Comparison of ENCODE assay signal across 9 cellular contexts in the genomic region with DNA sequence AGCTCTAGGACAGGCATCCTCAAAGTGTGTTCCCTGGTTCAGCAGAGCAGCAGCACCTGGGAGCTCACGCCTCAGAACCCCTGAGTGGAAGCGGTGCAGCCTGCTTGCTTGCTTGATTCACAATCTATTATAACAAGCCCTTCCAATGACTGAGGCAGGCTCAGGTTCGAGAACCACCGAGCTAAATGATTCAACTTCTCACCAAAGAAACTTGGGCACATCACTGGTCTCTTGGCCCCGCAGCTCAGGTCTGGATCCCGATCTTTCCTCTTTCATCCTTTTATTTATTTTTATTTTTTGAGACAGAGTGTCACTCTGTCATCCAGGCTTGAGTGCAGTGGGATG. TPM values are rescaled to one million over a fixed set of nuclear protein-coding genes. Genes with fewer than 3 reads are reported as not detected.
A peak's percentile ranks its signal among the peaks of the same experiment; 100 is the strongest.
DNase-seq lines count a peak whose midpoint lies in the region; ATAC-seq and TF ChIP-seq lines count a peak whose summit lies in the region.
"Had no signal": no experiment of that assay in that cellular context is flagged by ENCODE, and none has a peak within 500 bp of the region (broad histone marks: within the 10 kb centered on the region; RNA-seq: fewer than 3 reads in every experiment).

No MANE protein-coding gene starts in this region.

- in situ Hi-C loops in GM13976 (cut with MboI; ENCODE audit: low sequenced_read_pairs, unreplicated experiment): no loop called here

- ATAC-seq in stimulated activated naive CD8-positive, alpha-beta T cell treated with anti-CD3 and anti-CD28 coated beads, Interleukin-15, amount 100 ng/mL, for 72 hours: no peak
- ATAC-seq in activated naive CD8-positive, alpha-beta T cell treated with anti-CD3 and anti-CD28 coated beads, Interleukin-2, amount 50 U/mL, for 24 hours: no peak
- ATAC-seq in GM21723 (IDR thresholded peaks at IDR 0.05; ENCODE audit: unreplicated experiment) (no peak), GM21381 (IDR thresholded peaks at IDR 0.05; ENCODE audit: unreplicated experiment) (no peak)

- H3K36me3 Mint-ChIP-seq in stimulated activated naive CD8-positive, alpha-beta T cell treated with anti-CD3 and anti-CD28 coated beads, Interleukin-15, Interleukin-2, amounts not matched to agents 100 ng/mL and 50 ng/mL, for 24 hours (ENCODE audit: low read depth): peaks cover 36% of the 10 kb centered on the region
- H3K36me3 Mint-ChIP-seq in activated naive CD8-positive, alpha-beta T cell treated with anti-CD3 and anti-CD28 coated beads, Interleukin-2, amount 50 U/mL, for 24 hours (ENCODE audit: low read depth): peaks cover 14% of the 10 kb centered on the region
- H3K36me3 Mint-ChIP-seq in mesothelial cell of epicardium: no peaks in the 10 kb centered on the region

- H3K27ac Mint-ChIP-seq in stimulated activated naive CD8-positive, alpha-beta T cell treated with anti-CD3 and anti-CD28 coated beads, Interleukin-15, Interleukin-2, amounts not matched to agents 100 ng/mL and 50 ng/mL, for 24 hours: peak overlapping the region; percentile 45
- H3K27ac Mint-ChIP-seq in stimulated activated naive CD8-positive, alpha-beta T cell treated with anti-CD3 and anti-CD28 coated beads, Interleukin-15, amount 100 ng/mL, for 72 hours: peak overlapping the region in 1 of 2 donors; percentile 93
- H3K27ac Mint-ChIP-seq in activated naive CD8-positive, alpha-beta T cell treated with anti-CD3 and anti-CD28 coated beads, Interleukin-2, amount 50 U/mL, for 24 hours: peak overlapping the region; percentile 35
- H3K27ac Mint-ChIP-seq in mesothelial cell of epicardium: peak overlapping the region; percentile 67

- H3K27me3 Mint-ChIP-seq in stimulated activated naive CD8-positive, alpha-beta T cell treated with anti-CD3 and anti-CD28 coated beads, Interleukin-15, Interleukin-2, amounts not matched to agents 100 ng/mL and 50 ng/mL, for 24 hours: no peaks in the 10 kb centered on the region
- no peaks in the 10 kb centered on the region for H3K27me3 Mint-ChIP-seq in stimulated activated naive CD8-positive, alpha-beta T cell treated with anti-CD3 and anti-CD28 coated beads, Interleukin-15, amount 100 ng/mL, for 72 hours
- H3K27me3 Mint-ChIP-seq in activated naive CD8-positive, alpha-beta T cell treated with anti-CD3 and anti-CD28 coated beads, Interleukin-2, amount 50 U/mL, for 24 hours: no peaks in the 10 kb centered on the region
- H3K27me3 Mint-ChIP-seq in mesothelial cell of epicardium (ENCODE audit: low read depth): no peaks in the 10 kb centered on the region
- H3K27me3 Mint-ChIP-seq: activated CD4-positive, alpha-beta memory T cell treated with anti-CD3 and anti-CD28 coated beads, Interleukin-2, amount 10 ng/mL, durations not matched to agents 7 days and 5 days had no signal

- H3K4me1 Mint-ChIP-seq in stimulated activated naive CD8-positive, alpha-beta T cell treated with anti-CD3 and anti-CD28 coated beads, Interleukin-15, Interleukin-2, amounts not matched to agents 100 ng/mL and 50 ng/mL, for 24 hours (ENCODE audit: low read depth): no peaks in the 10 kb centered on the region
- H3K4me1 Mint-ChIP-seq in stimulated activated naive CD8-positive, alpha-beta T cell treated with anti-CD3 and anti-CD28 coated beads, Interleukin-15, amount 100 ng/mL, for 72 hours: peaks cover 17% of the 10 kb centered on the region
- H3K4me1 Mint-ChIP-seq in activated naive CD8-positive, alpha-beta T cell treated with anti-CD3 and anti-CD28 coated beads, Interleukin-2, amount 50 U/mL, for 24 hours: peaks cover 6% of the 10 kb centered on the region
- H3K4me1 Mint-ChIP-seq in mesothelial cell of epicardium: peaks cover 18% of the 10 kb centered on the region

- no peak overlapping the region for H3K4me3 Mint-ChIP-seq in stimulated activated naive CD8-positive, alpha-beta T cell treated with anti-CD3 and anti-CD28 coated beads, Interleukin-15, Interleukin-2, amounts not matched to agents 100 ng/mL and 50 ng/mL, for 24 hours
- no peak overlapping the region for H3K4me3 Mint-ChIP-seq in stimulated activated naive CD8-positive, alpha-beta T cell treated with anti-CD3 and anti-CD28 coated beads, Interleukin-15, amount 100 ng/mL, for 72 hours
- no peak overlapping the region for H3K4me3 Mint-ChIP-seq in activated naive CD8-positive, alpha-beta T cell treated with anti-CD3 and anti-CD28 coated beads, Interleukin-2, amount 50 U/mL, for 24 hours
- H3K4me3 Mint-ChIP-seq in mesothelial cell of epicardium: no peak overlapping the region
- H3K4me3 Mint-ChIP-seq: activated CD4-positive, alpha-beta memory T cell treated with anti-CD3 and anti-CD28 coated beads, Interleukin-2, amount 10 ng/mL, durations not matched to agents 7 days and 5 days had no signal

- H3K9me3 Mint-ChIP-seq in stimulated activated naive CD8-positive, alpha-beta T cell treated with anti-CD3 and anti-CD28 coated beads, Interleukin-15, Interleukin-2, amounts not matched to agents 100 ng/mL and 50 ng/mL, for 24 hours: no peaks in the 10 kb centered on the region
- H3K9me3 Mint-ChIP-seq in stimulated activated naive CD8-positive, alpha-beta T cell treated with anti-CD3 and anti-CD28 coated beads, Interleukin-15, amount 100 ng/mL, for 72 hours: no peaks in the 10 kb centered on the region
- H3K9me3 Mint-ChIP-seq in activated naive CD8-positive, alpha-beta T cell treated with anti-CD3 and anti-CD28 coated beads, Interleukin-2, amount 50 U/mL, for 24 hours: no peaks in the 10 kb centered on the region
- no peaks in the 10 kb centered on the region for H3K9me3 Mint-ChIP-seq in mesothelial cell of epicardium
- H3K9me3 Mint-ChIP-seq: activated CD4-positive, alpha-beta memory T cell treated with anti-CD3 and anti-CD28 coated beads, Interleukin-2, amount 10 ng/mL, durations not matched to agents 7 days and 5 days had no signal

- DNase-seq in stimulated activated naive CD8-positive, alpha-beta T cell treated with anti-CD3 and anti-CD28 coated beads, Interleukin-15, amount 100 ng/mL, for 72 hours: no peak
- DNase-seq in activated naive CD8-positive, alpha-beta T cell treated with anti-CD3 and anti-CD28 coated beads, Interleukin-2, amount 50 U/mL, for 24 hours: no peak
- no peak for DNase-seq in mesothelial cell of epicardium (ENCODE audit: low spot score in 2 of 2, unreplicated experiment in 2 of 2)
- no peak for DNase-seq in GM13976 (ENCODE audit: low spot score)
- no peak for DNase-seq in cortex of kidney (lab: John Stamatoyannopoulos, UW)
- DNase-seq: activated CD4-positive, alpha-beta memory T cell treated with anti-CD3 and anti-CD28 coated beads, Interleukin-2, amount 10 ng/mL, durations not matched to agents 7 days and 5 days had no signal

- TF ChIP-seq CTCF in mesothelial cell of epicardium (IDR thresholded peaks at IDR 0.05; ENCODE audit: unreplicated experiment) (no peak), GM13976 (IDR thresholded peaks at IDR 0.05; ENCODE audit: borderline replicate concordance, control extremely low read depth, extremely low read depth, insufficient read depth, missing control alignments) (no peak)

RNA-seq across cellular contexts. Expression of a gene that starts 24.5 kb away (rescaled TPM):
- total RNA-seq in mesothelial cell of epicardium: 46.6 to 49.9 TPM (median 46.9 TPM) in 3 replicates
